ENCODE assay signal across 18 cellular contexts in the genomic region with DNA sequence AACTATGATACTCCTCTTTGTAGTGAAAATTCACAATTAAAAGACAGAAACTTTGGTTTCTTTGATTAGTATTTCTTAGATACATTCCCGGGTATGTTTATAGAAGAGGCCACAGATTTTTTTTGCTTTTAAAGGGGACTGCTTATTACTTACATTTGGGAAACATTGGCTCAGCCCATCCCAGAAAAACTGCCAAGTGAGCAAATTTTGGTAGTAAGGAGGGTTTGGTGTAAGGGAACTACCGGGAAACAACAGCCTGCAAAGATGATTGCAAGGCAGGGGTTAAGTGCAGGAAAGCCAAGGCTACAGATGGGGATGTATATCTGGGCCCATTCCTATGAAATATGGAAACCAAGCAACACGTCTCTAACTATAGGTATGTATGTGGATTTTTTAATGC.
"Had no signal": no experiment of that assay in that cellular context is flagged by ENCODE, and none has a peak within 500 bp of the region (broad histone marks: within the 10 kb centered on the region; RNA-seq: fewer than 3 reads in every experiment).

No MANE protein-coding gene starts in this region.

- ATAC-seq: mucosa of descending colon; stimulated activated naive B cell treated with anti-CD40 and anti-IgM and Interleukin-4, amounts not matched to agents 10 μg/mL and 1 μg/mL and 100 μg/mL, for 72 hours; upper lobe of right lung had no signal

- H3K27me3 ChIP-seq: ascending aorta, esophagus muscularis mucosa, heart left ventricle, upper lobe of right lung had no signal

- H3K27ac ChIP-seq: esophagus muscularis mucosa, heart left ventricle, upper lobe of right lung, WERI-Rb-1 had no signal

- H3K27me3 Mint-ChIP-seq: activated naive CD4-positive, alpha-beta T cell treated with anti-CD3 and anti-CD28 coated beads, Interleukin-2, amount 50 U/mL, for 24 hours; memory B cell; stimulated activated naive B cell treated with anti-CD40 and anti-IgM and Interleukin-4, amounts not matched to agents 10 μg/mL and 1 μg/mL and 100 μg/mL, for 72 hours had no signal

- H3K9me3 Mint-ChIP-seq: activated naive CD4-positive, alpha-beta T cell treated with anti-CD3 and anti-CD28 coated beads, Interleukin-2, amount 50 U/mL, for 24 hours; memory B cell; nephron progenitor cell; stimulated activated naive B cell treated with anti-CD40 and anti-IgM and Interleukin-4, amounts not matched to agents 10 μg/mL and 1 μg/mL and 100 μg/mL, for 72 hours had no signal

- H3K4me1 ChIP-seq: upper lobe of right lung had no signal

- H3K36me3 ChIP-seq: ascending aorta, esophagus muscularis mucosa, heart left ventricle, WERI-Rb-1 had no signal

- H3K4me3 Mint-ChIP-seq: activated naive CD4-positive, alpha-beta T cell treated with anti-CD3 and anti-CD28 coated beads, Interleukin-2, amount 50 U/mL, for 24 hours; memory B cell; nephron progenitor cell; stimulated activated naive B cell treated with anti-CD40 and anti-IgM and Interleukin-4, amounts not matched to agents 10 μg/mL and 1 μg/mL and 100 μg/mL, for 72 hours had no signal

- H3K9me3 ChIP-seq: ascending aorta, esophagus muscularis mucosa, heart left ventricle, mucosa of descending colon, upper lobe of right lung had no signal

- DNase-seq: activated CD4-positive, CD25-positive, alpha-beta regulatory T cell treated with anti-CD3 and anti-CD28 coated beads, Interleukin-2, amount 50 U/mL, for 72 hours; activated gamma-delta T cell treated with Interleukin-2 at 50 U/mL for 16 hours; activated T-cell treated with anti-CD3 and anti-CD28 coated beads, Interleukin-2, amount 50 U/mL, for 1 hour; central memory CD4-positive, alpha-beta T cell; effector memory CD4-positive, alpha-beta T cell; heart left ventricle; islet precursor cell; left cardiac atrium; mucosa of descending colon; nephron progenitor cell; stimulated activated naive B cell treated with anti-CD40 and anti-IgM and Interleukin-4, amounts not matched to agents 10 μg/mL and 1 μg/mL and 100 μg/mL, for 72 hours; T-helper 1 cell; upper lobe of right lung; WERI-Rb-1 had no signal

- H3K4me3 ChIP-seq: ascending aorta, esophagus muscularis mucosa, heart left ventricle, mucosa of descending colon, upper lobe of right lung had no signal

- H3K27ac Mint-ChIP-seq: activated naive CD4-positive, alpha-beta T cell treated with anti-CD3 and anti-CD28 coated beads, Interleukin-2, amount 50 U/mL, for 24 hours; memory B cell; stimulated activated naive B cell treated with anti-CD40 and anti-IgM and Interleukin-4, amounts not matched to agents 10 μg/mL and 1 μg/mL and 100 μg/mL, for 72 hours had no signal
